In the genomic region with DNA sequence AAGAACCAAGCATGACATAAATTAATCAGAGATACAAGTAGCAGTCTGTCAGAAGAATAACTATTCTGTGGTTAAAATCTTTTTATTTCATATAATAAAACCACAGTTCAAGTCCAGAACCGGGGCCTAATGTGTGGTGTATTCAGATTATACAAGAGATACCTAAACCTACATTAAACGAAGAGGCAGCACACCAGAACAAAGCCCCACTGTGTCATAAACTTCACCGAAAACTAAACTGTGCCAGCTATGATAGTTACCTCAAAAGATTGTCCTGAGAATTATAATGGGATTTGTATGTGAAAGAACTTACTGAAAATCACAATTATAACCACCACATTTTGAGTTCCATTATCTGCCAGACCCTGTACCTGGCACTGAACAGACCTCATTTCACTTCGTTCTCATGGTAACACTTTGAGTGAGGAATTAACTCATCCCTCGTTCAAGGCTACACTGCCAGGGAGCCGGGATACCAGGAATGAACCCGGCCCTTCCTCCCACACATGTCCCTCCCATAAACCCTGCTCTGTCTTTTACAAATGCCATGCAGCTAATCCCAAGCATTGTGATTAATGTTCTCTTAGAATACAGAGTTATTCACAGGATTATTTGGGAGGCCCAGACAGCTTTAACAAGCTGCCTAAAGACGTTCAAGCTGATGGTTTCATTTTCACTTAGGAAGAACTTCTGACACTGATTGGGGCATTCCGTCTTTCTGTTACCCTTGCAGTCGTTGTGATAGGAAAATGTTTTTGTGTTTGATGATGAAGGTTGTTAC, we compare ENCODE assay signal across 8 cellular contexts. TPM values are rescaled to one million over a fixed set of nuclear protein-coding genes. Genes with fewer than 3 reads are reported as not detected.
DNase-seq lines count a peak whose midpoint lies in the region; ATAC-seq and TF ChIP-seq lines count a peak whose summit lies in the region.

No MANE protein-coding gene starts in this region.

- peak overlapping the region; percentile 31 to 54 for H3K4me3 ChIP-seq in ascending aorta
- peak overlapping the region; percentile 50 to 82 (median 61) for H3K4me3 ChIP-seq in subcutaneous abdominal adipose tissue (ENCODE audit: low read depth in 1 of 5, low read length in 5 of 5)

- ATAC-seq in GM21528 (IDR thresholded peaks at IDR 0.05; ENCODE audit: low FRiP score, unreplicated experiment), result peak; percentile 77

- intact Hi-C loops in ascending aorta (cut with DNase I), result no loop called here

- H3K9me3 ChIP-seq in ascending aorta, result no peaks in the 10 kb centered on the region
- H3K9me3 ChIP-seq in subcutaneous abdominal adipose tissue (ENCODE audit: control insufficient read depth in 5 of 5, low read length in 5 of 5), result no peaks in the 10 kb centered on the region

- no peak for TF ChIP-seq CTCF in ascending aorta (IDR thresholded peaks at IDR 0.05)

- H3K4me1 ChIP-seq in ascending aorta (no peaks in the 10 kb centered on the region), subcutaneous abdominal adipose tissue (ENCODE audit: control insufficient read depth in 5 of 5, insufficient read depth in 5 of 5, low read length in 5 of 5) (peaks cover 3 to 30% (median 22%) of the 10 kb centered on the region in 5 donors)

- H3K36me3 ChIP-seq in ascending aorta (no peaks in the 10 kb centered on the region), subcutaneous abdominal adipose tissue (ENCODE audit: control insufficient read depth in 5 of 5, insufficient read depth in 5 of 5, low read length in 5 of 5) (no peaks in the 10 kb centered on the region)

- no peaks in the 10 kb centered on the region for H3K27me3 ChIP-seq in ascending aorta
- H3K27me3 ChIP-seq in subcutaneous abdominal adipose tissue (ENCODE audit: control insufficient read depth in 5 of 5, insufficient read depth in 4 of 5, low read length in 5 of 5), result no peaks in the 10 kb centered on the region

- H3K9ac ChIP-seq in subcutaneous abdominal adipose tissue (ENCODE audit: low read length in 5 of 5), result peak overlapping the region; percentile 32 to 78 (median 61)

- H3K27ac ChIP-seq in ascending aorta (no peak overlapping the region), subcutaneous abdominal adipose tissue (ENCODE audit: low read depth, low read length) (peak overlapping the region; percentile 62)

- DNase-seq in ELF-1 (ENCODE audit: low read depth, low spot score) (peak; percentile 37), M059J (ENCODE audit: low read depth) (peak; percentile 78), ascending aorta (ENCODE audit: low spot score in 2 of 2) (no peak), kidney tubule cell (ENCODE audit: low spot score) (peak; percentile 54), NCI-H2081 treated with DMSO at 0.1 percent for 48 hours (lab: John Stamatoyannopoulos, UW) (no peak)
- DNase-seq in activated CD8-positive, alpha-beta memory T cell treated with anti-CD3 and anti-CD28 coated beads for 24 hours, result no peak

RNA-seq across cellular contexts. Expression of a gene that starts 42.7 kb away (rescaled TPM):
- total RNA-seq in M059J (2014; rRNA removed; shearing (Covaris generic)), result 6.8 and 8.9 TPM in 2 replicates
- total RNA-seq in ascending aorta, result 0.11 TPM

Comparison
In these comparisons a context has a peak if more than half of its experiments do, and no peak if none do; other contexts are left out.
1. DNase-seq: peak in ELF-1 (single experiment), M059J (single experiment) and kidney tubule cell (single experiment); none in ascending aorta (0 of 2), NCI-H2081 treated with DMSO at 0.1 percent for 48 hours (single experiment) and activated CD8-positive, alpha-beta memory T cell treated with anti-CD3 and anti-CD28 coated beads for 24 hours (single experiment).